9 cellular contexts compared by ENCODE assay signal in the genomic region with DNA sequence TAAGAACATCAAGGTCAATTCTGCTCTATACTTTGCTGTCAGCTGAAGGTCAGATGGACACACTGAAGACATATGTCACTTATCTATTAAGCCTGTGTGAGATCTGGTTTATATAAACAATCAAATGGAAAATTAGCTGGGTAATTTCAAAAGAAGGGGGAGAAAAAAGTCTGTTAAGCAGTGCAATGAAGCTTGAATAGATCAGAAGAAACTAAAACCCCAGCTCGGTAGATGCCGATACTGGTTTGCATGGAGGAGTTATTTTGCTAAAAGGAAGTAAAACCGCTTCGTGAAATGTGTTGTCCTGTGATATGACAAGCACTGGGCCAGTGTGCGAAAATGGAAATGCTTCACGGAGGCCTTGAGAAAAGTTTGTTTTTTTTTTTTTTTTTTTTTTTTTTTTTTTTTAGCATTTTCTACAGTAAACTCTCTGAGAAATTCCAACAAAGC.
DNase-seq lines count a peak whose midpoint lies in the region; ATAC-seq, FAIRE-seq and TF ChIP-seq lines count a peak whose summit lies in the region.
"Had no signal": no experiment of that assay in that cellular context is flagged by ENCODE, and none has a peak within 500 bp of the region (broad histone marks: within the 10 kb centered on the region; RNA-seq: fewer than 3 reads in every experiment).

No MANE protein-coding gene starts in this region.

- H2AFZ ChIP-seq in H1 (ENCODE audit: low read length) = no peak overlapping the region
- no peak overlapping the region for H2AFZ ChIP-seq in GM23338

- no peaks in the 10 kb centered on the region for H3K4me1 ChIP-seq in CD4-positive, CD25-positive, alpha-beta regulatory T cell (ENCODE audit: control insufficient read depth, insufficient read depth, low read length, poor library complexity, severe bottlenecking)
- H3K4me1 ChIP-seq in H1 (replicated peaks in 1 of 4; ENCODE audit: control insufficient read depth in 3 of 4, insufficient read depth in 4 of 4, low read length in 3 of 4) (peaks cover 0 to 4% (median 0%) of the 10 kb centered on the region in 4 experiments; a peak in 1 of 7 replicates), thoracic aorta (ENCODE audit: control insufficient read depth in 1 of 2, low read depth in 2 of 2) (peaks cover 49 to 71% of the 10 kb centered on the region in 2 donors), GM23338 (ENCODE audit: insufficient read depth) (peaks cover 4% of the 10 kb centered on the region; the same call in 1 of the 2 replicates)

- H3K79me1 ChIP-seq in H1 (ENCODE audit: low read depth, low read length) = no peaks in the 10 kb centered on the region

- TF ChIP-seq CTCF in H1 (IDR thresholded peaks at IDR 0.05; ENCODE audit: control extremely low read depth in 1 of 3, insufficient read depth in 1 of 3, low read depth in 1 of 3, low read length in 3 of 3) (no peak), thoracic aorta (IDR thresholded peaks at IDR 0.05) (no peak), GM23338 (conservative IDR thresholded peaks at IDR 0.05; ENCODE audit: low read depth in 2 of 2) (no peak)

- no peak overlapping the region for H3K4me2 ChIP-seq in H1 (ENCODE audit: insufficient read depth in 1 of 2, low read depth in 2 of 2, low read length in 2 of 2)
- H3K4me2 ChIP-seq in GM23338 = no peak overlapping the region

- H3K79me2 ChIP-seq in H1 (ENCODE audit: control insufficient read depth in 1 of 2, insufficient read depth in 2 of 2, low read length in 2 of 2) = no peaks in the 10 kb centered on the region
- H3K79me2 ChIP-seq in GM23338 (replicated peaks; ENCODE audit: insufficient read depth) = no peaks in the 10 kb centered on the region

- H3K9me3 ChIP-seq in CD4-positive, CD25-positive, alpha-beta regulatory T cell (ENCODE audit: control insufficient read depth in 2 of 2, low read length in 2 of 2) = no peaks in the 10 kb centered on the region
- no peaks in the 10 kb centered on the region for H3K9me3 ChIP-seq in H1 (ENCODE audit: insufficient read depth in 2 of 2, low read depth in 1 of 2, low read length in 1 of 2)
- no peaks in the 10 kb centered on the region for H3K9me3 ChIP-seq in thoracic aorta

- no peaks in the 10 kb centered on the region for H3K9me2 ChIP-seq in GM23338 (ENCODE audit: insufficient read depth)

- TF ChIP-seq EP300 in H1 (IDR thresholded peaks at IDR 0.05; ENCODE audit: borderline replicate concordance in 1 of 2, low read depth in 2 of 2, low read length in 2 of 2) = no peak

- H3K36me3 ChIP-seq in CD4-positive, CD25-positive, alpha-beta regulatory T cell (ENCODE audit: control insufficient read depth, insufficient read depth, low read length) = no peaks in the 10 kb centered on the region
- no peaks in the 10 kb centered on the region for H3K36me3 ChIP-seq in H1 (ENCODE audit: control insufficient read depth in 2 of 4, insufficient read depth in 4 of 4, low read length in 3 of 4)
- H3K36me3 ChIP-seq in thoracic aorta = no peaks in the 10 kb centered on the region
- H3K36me3 ChIP-seq in GM23338 (ENCODE audit: insufficient read depth) = no peaks in the 10 kb centered on the region

- FAIRE-seq in H1 (lab: Jason Lieb, UNC) = peak; percentile 19

- CTCF ChIA-PET in H1 (lab: Charles Lee; ENCODE audit: partially characterized antibody) = interaction anchor here (0.6 kb wide), 1 partner anchor 1488 kb away, joined by 5 read pairs; no protein-coding TSS in a partner anchor

- H4K91ac ChIP-seq in H1 (replicated peaks; ENCODE audit: insufficient read length, low read length) = no peak overlapping the region

- no peak overlapping the region for H3K4me3 ChIP-seq in CD4-positive, CD25-positive, alpha-beta regulatory T cell (ENCODE audit: low read depth, low read length)
- no peak overlapping the region for H3K4me3 ChIP-seq in Jurkat, Clone E6-1 (ENCODE audit: low read length)
- H3K4me3 ChIP-seq in H1 (ENCODE audit: extremely low read depth in 1 of 4, insufficient read depth in 2 of 4, low read depth in 3 of 4, low read length in 4 of 4) (no peak overlapping the region), thoracic aorta (peak overlapping the region; percentile 60), GM23338 (no peak overlapping the region)

- no peaks in the 10 kb centered on the region for H3K23me2 ChIP-seq in H1 (ENCODE audit: low read depth, low read length)

- H3K9me3 Mint-ChIP-seq in CD4-positive, CD25-positive, alpha-beta regulatory T cell = no peaks in the 10 kb centered on the region
- H3K9me3 Mint-ChIP-seq in GM23338 = no peaks in the 10 kb centered on the region
- H3K9me3 Mint-ChIP-seq in activated T-helper 17 cell treated with anti-CD3 and anti-CD28 coated beads, Interleukin-2, amount 50 U/mL, for 72 hours = no peaks in the 10 kb centered on the region

- H3K27ac ChIP-seq in CD4-positive, CD25-positive, alpha-beta regulatory T cell (ENCODE audit: insufficient read depth, low read length, poor library complexity, severe bottlenecking) = no peak overlapping the region
- no peak overlapping the region for H3K27ac ChIP-seq in H1 (ENCODE audit: low read depth, low read length)
- H3K27ac ChIP-seq in thoracic aorta = peak overlapping the region; percentile 71 to 85
- no peak overlapping the region for H3K27ac ChIP-seq in GM23338 (ENCODE audit: low read depth)

- H3K18ac ChIP-seq in H1 (ENCODE audit: extremely low read depth, low read length) = no peak overlapping the region

- H3F3A ChIP-seq in GM23338 (replicated peaks; ENCODE audit: low read depth) = no peaks in the 10 kb centered on the region

- H3K4me1 Mint-ChIP-seq in CD4-positive, CD25-positive, alpha-beta regulatory T cell = peaks cover 0 to 7% (median 3%) of the 10 kb centered on the region in 4 donors
- peaks cover 17% of the 10 kb centered on the region for H3K4me1 Mint-ChIP-seq in GM23338
- H3K4me1 Mint-ChIP-seq in activated T-helper 17 cell treated with anti-CD3 and anti-CD28 coated beads, Interleukin-2, amount 50 U/mL, for 72 hours = no peaks in the 10 kb centered on the region

- no peaks in the 10 kb centered on the region for H3K36me3 Mint-ChIP-seq in CD4-positive, CD25-positive, alpha-beta regulatory T cell
- H3K36me3 Mint-ChIP-seq in GM23338 (ENCODE audit: low read depth) = no peaks in the 10 kb centered on the region
- no peaks in the 10 kb centered on the region for H3K36me3 Mint-ChIP-seq in activated T-helper 17 cell treated with anti-CD3 and anti-CD28 coated beads, Interleukin-2, amount 50 U/mL, for 72 hours (ENCODE audit: low read depth)

- peak overlapping the region in 2 of 3 donors; percentile 17 to 28 for H3K27ac Mint-ChIP-seq in CD4-positive, CD25-positive, alpha-beta regulatory T cell
- H3K27ac Mint-ChIP-seq in GM23338 = no peak overlapping the region
- H3K27ac Mint-ChIP-seq in activated T-helper 17 cell treated with anti-CD3 and anti-CD28 coated beads, Interleukin-2, amount 50 U/mL, for 72 hours = no peak overlapping the region

- H3K9ac ChIP-seq in H1 (replicated peaks in 1 of 4; ENCODE audit: extremely low read depth in 1 of 4, low read depth in 3 of 4, low read length in 3 of 4) = no peak overlapping the region

- no peak for TF ChIP-seq RAD21 in H1 (IDR thresholded peaks at IDR 0.05 in 1 of 2, conservative IDR thresholded peaks at IDR 0.05 in 1 of 2; ENCODE audit: low read depth in 2 of 2, low read length in 2 of 2)

- no peak overlapping the region for H4K5ac ChIP-seq in H1 (ENCODE audit: insufficient read length, low read depth, low read length)

- no peak overlapping the region for H2AK5ac ChIP-seq in H1 (ENCODE audit: low read depth, low read length)

- no peak for TF ChIP-seq POLR2A in H1 (IDR thresholded peaks at IDR 0.05; ENCODE audit: control extremely low read depth in 1 of 2, low read depth in 2 of 2, low read length in 2 of 2)

- H3K56ac ChIP-seq in H1 (replicated peaks; ENCODE audit: insufficient read length, low read depth, low read length) = no peak overlapping the region

- H2BK12ac ChIP-seq in H1 (ENCODE audit: low read depth, low read length) = no peak overlapping the region

- 96% methylated on average over 6 of the region's 6 CpGs; no CpG with 5 or more reads in 1 of the 2 experiments for WGBS in H1 (ENCODE audit: extremely low coverage in 1 of 2, insufficient coverage in 1 of 2, insufficient read length in 1 of 2, insufficient replicate concordance in 2 of 2, low coverage in 1 of 2, low lambda C conversion rate in 2 of 2, missing lambda C conversion rate in 1 of 2), 2 experiments

- no peak overlapping the region for H2BK15ac ChIP-seq in H1 (ENCODE audit: low read length)

- peak in 1 of 3 donors; percentile 8 for DNase-seq in CD4-positive, CD25-positive, alpha-beta regulatory T cell
- DNase-seq in Jurkat, Clone E6-1 (ENCODE audit: low read depth, low spot score) = peak; percentile 36
- DNase-seq in H1 (ENCODE audit: low read depth in 1 of 2, low spot score in 2 of 2) (no peak), thoracic aorta (ENCODE audit: low spot score) (no peak), GM23338 (ENCODE audit: low spot score) (no peak), AG08395 (ENCODE audit: low spot score) (no peak)

- no peak overlapping the region for H4K8ac ChIP-seq in H1 (ENCODE audit: extremely low read depth, insufficient read depth, low read length)

- no peak overlapping the region for H2BK120ac ChIP-seq in H1 (replicated peaks; ENCODE audit: low read depth, low read length)

- H2BK5ac ChIP-seq in H1 (ENCODE audit: low read depth, low read length) = no peak overlapping the region

- POLR2A ChIA-PET in H1 (lab: Charles Lee; ENCODE audit: partially characterized antibody) = no interaction called here

- ATAC-seq in CD4-positive, CD25-positive, alpha-beta regulatory T cell (ENCODE audit: low read depth in 2 of 2) = peak; percentile 30 to 42
- ATAC-seq in GM21515 (IDR thresholded peaks at IDR 0.05; ENCODE audit: unreplicated experiment) = peak; percentile 49
- no peak for ATAC-seq in thoracic aorta (ENCODE audit: insufficient number of reproducible peaks, low FRiP score, low read depth)
- no peak for ATAC-seq in GM23338
- no peak for ATAC-seq in activated T-helper 17 cell treated with anti-CD3 and anti-CD28 coated beads, Interleukin-2, amount 50 U/mL, for 72 hours (replicated peaks)
- ATAC-seq: left colon had no signal

- peaks cover 2% of the 10 kb centered on the region for H3K27me3 ChIP-seq in CD4-positive, CD25-positive, alpha-beta regulatory T cell (ENCODE audit: control insufficient read depth, insufficient read depth, low read length)
- H3K27me3 ChIP-seq in H1 (replicated peaks in 1 of 4; ENCODE audit: control insufficient read depth in 3 of 4, extremely low read depth in 1 of 4, insufficient read depth in 3 of 4, low read length in 3 of 4) (peaks cover 0 to 1% (median 0%) of the 10 kb centered on the region in 4 experiments; a peak in 1 of 7 replicates), thoracic aorta (replicated peaks; ENCODE audit: insufficient read depth) (no peaks in the 10 kb centered on the region), GM23338 (ENCODE audit: insufficient read depth) (no peaks in the 10 kb centered on the region)

- no peak overlapping the region for H2BK20ac ChIP-seq in H1 (ENCODE audit: low read length)

- H3K4ac ChIP-seq in H1 (replicated peaks; ENCODE audit: insufficient read length, low read depth, low read length) = no peak overlapping the region

- no peak overlapping the region for H3K14ac ChIP-seq in H1 (ENCODE audit: insufficient read length)

- H3K27me3 Mint-ChIP-seq in CD4-positive, CD25-positive, alpha-beta regulatory T cell = peaks cover 16% of the 10 kb centered on the region
- peaks cover 4% of the 10 kb centered on the region for H3K27me3 Mint-ChIP-seq in GM23338 (ENCODE audit: insufficient read depth, low read depth, poor library complexity)
- peaks cover 9% of the 10 kb centered on the region for H3K27me3 Mint-ChIP-seq in activated T-helper 17 cell treated with anti-CD3 and anti-CD28 coated beads, Interleukin-2, amount 50 U/mL, for 72 hours

- H4K20me1 ChIP-seq in H1 (replicated peaks in 1 of 2; ENCODE audit: control insufficient read depth in 1 of 2, insufficient read depth in 2 of 2, low read length in 2 of 2) = no peaks in the 10 kb centered on the region
- H4K20me1 ChIP-seq in GM23338 (replicated peaks; ENCODE audit: insufficient read depth) = no peaks in the 10 kb centered on the region

- peak overlapping the region in 1 of 4 donors; percentile 6 for H3K4me3 Mint-ChIP-seq in CD4-positive, CD25-positive, alpha-beta regulatory T cell
- H3K4me3 Mint-ChIP-seq in GM23338 = no peak overlapping the region
- no peak overlapping the region for H3K4me3 Mint-ChIP-seq in activated T-helper 17 cell treated with anti-CD3 and anti-CD28 coated beads, Interleukin-2, amount 50 U/mL, for 72 hours

- H3K23ac ChIP-seq in H1 (ENCODE audit: insufficient read length) = no peak overlapping the region

Comparison
In these comparisons a context has a peak if more than half of its experiments do, and no peak if none do; other contexts are left out.
1. ATAC-seq: peak in CD4-positive, CD25-positive, alpha-beta regulatory T cell (2 of 2) and GM21515 (single experiment); none in thoracic aorta (single experiment), GM23338 (single experiment) and activated T-helper 17 cell treated with anti-CD3 and anti-CD28 coated beads, Interleukin-2, amount 50 U/mL, for 72 hours (single experiment).
2. H3K27ac ChIP-seq: peak in thoracic aorta (2 of 2); none in CD4-positive, CD25-positive, alpha-beta regulatory T cell (single experiment), H1 (single experiment) and GM23338 (single experiment).
3. H3K27ac Mint-ChIP-seq: peak in CD4-positive, CD25-positive, alpha-beta regulatory T cell (2 of 3); none in GM23338 (single experiment) and activated T-helper 17 cell treated with anti-CD3 and anti-CD28 coated beads, Interleukin-2, amount 50 U/mL, for 72 hours (single experiment).